20 cellular contexts compared by ENCODE assay signal in the genomic region with DNA sequence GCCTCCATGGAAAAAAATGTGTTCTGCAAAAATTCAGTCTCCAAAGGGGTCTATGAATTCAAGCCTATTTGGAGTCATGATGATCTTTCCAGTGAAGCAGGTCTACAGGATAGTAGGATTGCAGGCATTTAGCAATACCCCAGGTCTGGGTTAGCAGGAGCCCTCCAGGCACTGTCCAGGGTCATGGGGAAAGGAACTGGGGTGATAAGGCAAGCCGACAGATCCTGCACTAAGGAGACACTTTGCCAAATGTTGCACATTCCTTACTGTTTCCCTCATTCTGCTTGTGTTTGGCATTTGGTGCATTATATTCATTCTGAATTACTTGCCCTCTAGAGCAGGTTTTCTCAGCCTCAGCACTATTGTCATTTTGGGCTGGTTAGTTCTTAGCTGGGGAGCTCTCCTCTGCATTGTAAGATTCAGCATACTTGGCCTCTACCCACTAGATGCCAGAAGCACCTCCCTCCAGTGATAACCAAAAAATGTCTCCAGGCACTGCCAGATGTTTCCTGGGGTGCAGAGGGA.
DNase-seq lines count a peak whose midpoint lies in the region; ATAC-seq and TF ChIP-seq lines count a peak whose summit lies in the region.
"Had no signal": no experiment of that assay in that cellular context is flagged by ENCODE, and none has a peak within 500 bp of the region (broad histone marks: within the 10 kb centered on the region; RNA-seq: fewer than 3 reads in every experiment).

No MANE protein-coding gene starts in this region.

- H3K4me1 ChIP-seq in right atrium auricular region (peaks cover 0 to 10% of the 10 kb centered on the region in 2 donors), adipocyte (ENCODE audit: control insufficient read depth, insufficient read depth, low read length) (no peaks in the 10 kb centered on the region)

- intact Hi-C loops in left ventricle myocardium superior (cut with micrococcal nuclease) = no loop called here

- TF ChIP-seq CTCF in right atrium auricular region (IDR thresholded peaks at IDR 0.05) = no peak
- no peak for TF ChIP-seq CTCF in glutamatergic neuron (IDR thresholded peaks at IDR 0.05; ENCODE audit: partially characterized antibody, unreplicated experiment)

- H3K27me3 ChIP-seq in right atrium auricular region = no peaks in the 10 kb centered on the region
- H3K27me3 ChIP-seq in adipocyte (replicated peaks; ENCODE audit: control insufficient read depth, insufficient read depth, low read length) = peaks cover 9% of the 10 kb centered on the region
- H3K27me3 ChIP-seq: BLaER1 treated with 17β-estradiol and CSF1 and Interleukin-3, amounts not matched to agents 10 nM and 100 nM; MG63 had no signal

- no peaks in the 10 kb centered on the region for H3K9me3 Mint-ChIP-seq in glutamatergic neuron (ENCODE audit: unreplicated experiment)
- H3K9me3 Mint-ChIP-seq: CD4-positive, alpha-beta T cell had no signal

- no peaks in the 10 kb centered on the region for H3K9me3 ChIP-seq in right atrium auricular region
- H3K9me3 ChIP-seq in adipocyte (ENCODE audit: control insufficient read depth, low read length) = no peaks in the 10 kb centered on the region
- H3K9me3 ChIP-seq: BLaER1 treated with 17β-estradiol and CSF1 and Interleukin-3, amounts not matched to agents 10 nM and 100 nM; MG63 had no signal

- H3K4me3 ChIP-seq in right atrium auricular region = no peak overlapping the region
- H3K4me3 ChIP-seq in adipocyte (ENCODE audit: low read length) = no peak overlapping the region
- H3K4me3 ChIP-seq: BLaER1 treated with 17β-estradiol and CSF1 and Interleukin-3, amounts not matched to agents 10 nM and 100 nM; MG63; PC-9 had no signal

- peaks cover 21% of the 10 kb centered on the region for H3K4me1 Mint-ChIP-seq in glutamatergic neuron (ENCODE audit: low read depth, unreplicated experiment)

- H3K36me3 ChIP-seq in right atrium auricular region = no peaks in the 10 kb centered on the region
- H3K36me3 ChIP-seq in adipocyte (ENCODE audit: control insufficient read depth, insufficient read depth, low read length, severe bottlenecking) = no peaks in the 10 kb centered on the region
- H3K36me3 ChIP-seq: BLaER1 treated with 17β-estradiol and CSF1 and Interleukin-3, amounts not matched to agents 10 nM and 100 nM; MG63 had no signal

- H3K27ac Mint-ChIP-seq in glutamatergic neuron (ENCODE audit: unreplicated experiment) = no peak overlapping the region
- H3K27ac Mint-ChIP-seq: CD4-positive, alpha-beta T cell had no signal

- ATAC-seq in left ventricle myocardium superior = peak; percentile 22

- H3K36me3 Mint-ChIP-seq in glutamatergic neuron (ENCODE audit: unreplicated experiment) = no peaks in the 10 kb centered on the region

- no peak overlapping the region for H3K9ac ChIP-seq in adipocyte (ENCODE audit: low read length)
- H3K9ac ChIP-seq: BLaER1 treated with 17β-estradiol and CSF1 and Interleukin-3, amounts not matched to agents 10 nM and 100 nM had no signal

- in situ Hi-C loops in G401 (cut with HindIII; ENCODE audit: low sequenced_read_pairs) = no loop called here

- H3K4me3 Mint-ChIP-seq in glutamatergic neuron (ENCODE audit: unreplicated experiment) = no peak overlapping the region
- H3K4me3 Mint-ChIP-seq: CD4-positive, alpha-beta T cell had no signal

- no peak for DNase-seq in left ventricle myocardium superior
- DNase-seq in right atrium auricular region (ENCODE audit: low spot score) = no peak
- DNase-seq in adipocyte (ENCODE audit: low read depth) = peak; percentile 9
- DNase-seq in islet precursor cell = peak; percentile 76
- no peak for DNase-seq in T-helper 1 cell
- DNase-seq in glutamatergic neuron = no peak
- no peak for DNase-seq in G401 (ENCODE audit: low spot score)
- DNase-seq: CD4-positive, alpha-beta T cell; GF-D8; HCEC 1CT; IMR-90; KG1; MG63; NCI-H2029; NCI-H2227 treated with DMSO at 0.1 percent for 48 hours; NCI-H526 treated with DMSO at 0.1 percent for 48 hours; PC-9; RPMI8226; SHP77 had no signal

- H3K27me3 Mint-ChIP-seq in glutamatergic neuron (ENCODE audit: unreplicated experiment) = no peaks in the 10 kb centered on the region

- no peak overlapping the region for H3K27ac ChIP-seq in right atrium auricular region
- H3K27ac ChIP-seq: BLaER1 treated with 17β-estradiol and CSF1 and Interleukin-3, amounts not matched to agents 10 nM and 100 nM; PC-9 had no signal

Comparison
In these comparisons a context has a peak if more than half of its experiments do, and no peak if none do; other contexts are left out.
1. DNase-seq: peak in adipocyte (single experiment) and islet precursor cell (single experiment); none in left ventricle myocardium superior (single experiment), right atrium auricular region (single experiment), T-helper 1 cell (0 of 5), glutamatergic neuron (single experiment) and G401 (single experiment).